Comparison of ENCODE assay signal across 23 cellular contexts in genomic region chr18:60197233-60197632, GRCh38.
"Had no signal": no experiment of that assay in that cellular context is flagged by ENCODE, and none has a peak within 500 bp of the region (broad histone marks: within the 10 kb centered on the region; RNA-seq: fewer than 3 reads in every experiment).

No MANE protein-coding gene starts in this region.

- H3K4me1 Mint-ChIP-seq: mesothelial cell of epicardium; naive B cell; neural crest cell; stimulated activated naive B cell treated with anti-CD40 and anti-IgM and Interleukin-4, amounts not matched to agents 10 μg/mL and 1 μg/mL and 100 μg/mL, for 72 hours had no signal

- H3K4me3 Mint-ChIP-seq: endodermal cell; mesothelial cell of epicardium; naive B cell; natural killer cell treated with Interleukin-12 subunit alpha and Interleukin-12 subunit beta and Interleukin-15 and Interleukin-18, amount 100 ng/mL, for 72 hours; neural crest cell; stimulated activated naive B cell treated with anti-CD40 and anti-IgM and Interleukin-4, amounts not matched to agents 10 μg/mL and 1 μg/mL and 100 μg/mL, for 72 hours; stimulated activated naive CD8-positive, alpha-beta T cell treated with anti-CD3 and anti-CD28 coated beads, Interleukin-15, Interleukin-2, amounts not matched to agents 100 ng/mL and 50 ng/mL, for 24 hours had no signal

- H3K36me3 Mint-ChIP-seq: mesothelial cell of epicardium; naive B cell; natural killer cell treated with Interleukin-12 subunit alpha and Interleukin-12 subunit beta and Interleukin-15 and Interleukin-18, amount 100 ng/mL, for 72 hours; stimulated activated naive B cell treated with anti-CD40 and anti-IgM and Interleukin-4, amounts not matched to agents 10 μg/mL and 1 μg/mL and 100 μg/mL, for 72 hours had no signal

- ATAC-seq: esophagus mucosa; foreskin keratinocyte; gastroesophageal sphincter; heart left ventricle; left cardiac atrium; left lung; mucosa of descending colon; natural killer cell treated with Interleukin-12 subunit alpha and Interleukin-12 subunit beta and Interleukin-15 and Interleukin-18, amount 100 ng/mL, for 72 hours; pancreas; stimulated activated naive B cell treated with anti-CD40 and anti-IgM and Interleukin-4, amounts not matched to agents 10 μg/mL and 1 μg/mL and 100 μg/mL, for 72 hours had no signal

- H3K27ac Mint-ChIP-seq: endodermal cell; mesothelial cell of epicardium; naive B cell; natural killer cell treated with Interleukin-12 subunit alpha and Interleukin-12 subunit beta and Interleukin-15 and Interleukin-18, amount 100 ng/mL, for 72 hours; stimulated activated naive B cell treated with anti-CD40 and anti-IgM and Interleukin-4, amounts not matched to agents 10 μg/mL and 1 μg/mL and 100 μg/mL, for 72 hours; stimulated activated naive CD8-positive, alpha-beta T cell treated with anti-CD3 and anti-CD28 coated beads, Interleukin-15, Interleukin-2, amounts not matched to agents 100 ng/mL and 50 ng/mL, for 24 hours had no signal

- H3K9me3 Mint-ChIP-seq: endodermal cell; mesothelial cell of epicardium; naive B cell; neural crest cell; stimulated activated naive B cell treated with anti-CD40 and anti-IgM and Interleukin-4, amounts not matched to agents 10 μg/mL and 1 μg/mL and 100 μg/mL, for 72 hours; stimulated activated naive CD8-positive, alpha-beta T cell treated with anti-CD3 and anti-CD28 coated beads, Interleukin-15, Interleukin-2, amounts not matched to agents 100 ng/mL and 50 ng/mL, for 24 hours had no signal

- H3K27me3 Mint-ChIP-seq: stimulated activated naive B cell treated with anti-CD40 and anti-IgM and Interleukin-4, amounts not matched to agents 10 μg/mL and 1 μg/mL and 100 μg/mL, for 72 hours; stimulated activated naive CD8-positive, alpha-beta T cell treated with anti-CD3 and anti-CD28 coated beads, Interleukin-15, Interleukin-2, amounts not matched to agents 100 ng/mL and 50 ng/mL, for 24 hours had no signal

- DNase-seq: dorsolateral prefrontal cortex; effector CD8-positive, alpha-beta T cell; endodermal cell; foreskin keratinocyte; heart left ventricle; left cardiac atrium; left lung; mesenchymal stem cell; mucosa of descending colon; naive B cell; pancreas; retina; spleen; stimulated activated CD4-positive, alpha-beta T cell treated with anti-CD3 and anti-CD28 coated beads, Interleukin-4, amount 100 ng/mL, for 4 hours; stimulated activated naive B cell treated with anti-CD40 and anti-IgM and Interleukin-4, amounts not matched to agents 10 μg/mL and 1 μg/mL and 100 μg/mL, for 72 hours; thyroid gland; trophoblast cell had no signal
